Comparison of ENCODE assay signal across 11 cellular contexts in the genomic region with DNA sequence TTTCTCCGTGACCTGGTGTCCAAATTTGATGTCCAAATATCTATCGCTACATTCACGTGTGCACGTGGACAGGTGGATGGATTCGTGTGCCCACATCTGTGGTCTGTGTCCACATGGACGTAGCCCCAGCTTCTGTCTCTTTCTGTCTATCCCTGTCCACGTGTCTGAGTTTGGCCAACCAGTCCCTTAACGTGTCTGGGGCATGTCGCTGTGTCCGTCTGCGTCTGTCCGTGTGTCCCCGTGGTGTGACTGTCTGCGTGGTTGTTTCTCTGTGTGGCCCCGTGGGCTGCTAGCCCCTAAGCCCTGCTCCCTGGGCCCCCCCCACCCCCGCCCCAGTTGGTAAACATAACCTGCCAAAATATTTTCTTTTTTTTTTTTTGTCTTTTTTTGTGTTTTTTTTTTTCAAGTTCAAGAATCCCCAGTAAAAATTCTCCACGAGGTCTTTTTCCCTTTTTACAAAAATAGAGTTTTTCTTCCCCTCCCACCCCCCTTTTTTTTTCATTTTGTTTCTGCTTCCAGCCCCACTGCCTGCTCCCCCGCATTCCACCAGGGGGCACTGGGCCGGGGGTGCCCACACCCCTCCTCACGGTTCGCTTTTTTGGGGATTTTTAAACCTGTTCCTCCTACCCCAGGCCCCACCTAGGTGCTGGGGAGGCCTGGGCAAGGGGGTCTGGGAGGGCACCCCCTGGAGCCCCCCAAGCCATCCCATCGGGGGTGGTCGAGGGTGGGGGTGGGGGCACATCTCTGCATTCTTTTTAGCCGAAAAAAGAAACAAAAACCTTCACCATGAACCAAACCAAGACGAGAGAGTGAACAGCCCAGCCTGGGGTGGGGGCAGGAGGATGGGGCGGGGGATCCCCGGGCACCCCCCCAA. TPM values are rescaled to one million over a fixed set of nuclear protein-coding genes. Genes with fewer than 3 reads are reported as not detected.
DNase-seq lines count a peak whose midpoint lies in the region; ATAC-seq and TF ChIP-seq lines count a peak whose summit lies in the region.
"Had no signal": no experiment of that assay in that cellular context is flagged by ENCODE, and none has a peak within 500 bp of the region (broad histone marks: within the 10 kb centered on the region; RNA-seq: fewer than 3 reads in every experiment).

No MANE protein-coding gene starts in this region.

- WGBS in suprapubic skin: 55% methylated on average over 27 of the region's 27 CpGs
- WGBS in esophagus muscularis mucosa: 65% methylated on average over 22 of the region's 27 CpGs

- BruUV-seq in PC-3 (replicated peaks; lab: Mats Ljungman, UMichigan): no TSS peak

- H3K4me3 ChIP-seq in PC-3 (ENCODE audit: low read length): no peak overlapping the region
- no peak overlapping the region for H3K4me3 ChIP-seq in epithelial cell of proximal tubule (ENCODE audit: low read depth, low read length)
- no peak overlapping the region for H3K4me3 ChIP-seq in suprapubic skin
- no peak overlapping the region for H3K4me3 ChIP-seq in esophagus muscularis mucosa

- CTCF ChIA-PET in PC-3 (lab: Charles Lee): no interaction called here

- no peaks in the 10 kb centered on the region for H3F3A ChIP-seq in PC-3 (ENCODE audit: low read length, unreplicated experiment)

- no peak overlapping the region for H3K27ac Mint-ChIP-seq in activated naive CD8-positive, alpha-beta T cell treated with anti-CD3 and anti-CD28 coated beads, Interleukin-2, amount 50 U/mL, for 24 hours
- H3K27ac Mint-ChIP-seq in activated naive CD8-positive, alpha-beta T cell treated with anti-CD3 and anti-CD28 coated beads for 36 hours: no peak overlapping the region
- no peak overlapping the region for H3K27ac Mint-ChIP-seq in stimulated activated naive CD8-positive, alpha-beta T cell treated with anti-CD3 and anti-CD28 coated beads, Interleukin-15, amount 100 ng/mL, for 72 hours
- H3K27ac Mint-ChIP-seq: activated naive CD4-positive, alpha-beta T cell treated with anti-CD3 and anti-CD28 coated beads, Interleukin-2, amount 50 U/mL, for 24 hours had no signal

- no peak for ATAC-seq in activated naive CD8-positive, alpha-beta T cell treated with anti-CD3 and anti-CD28 coated beads, Interleukin-2, amount 50 U/mL, for 24 hours
- ATAC-seq in PC-3: no peak
- ATAC-seq in stimulated activated naive CD8-positive, alpha-beta T cell treated with anti-CD3 and anti-CD28 coated beads, Interleukin-15, amount 100 ng/mL, for 72 hours: peak; percentile 58

- H3K27me3 ChIP-seq in PC-3 (ENCODE audit: low read length) (no peaks in the 10 kb centered on the region), suprapubic skin (peaks cover 9% of the 10 kb centered on the region), esophagus muscularis mucosa (peaks cover 0 to 34% (median 0%) of the 10 kb centered on the region in 4 donors)

- no peaks in the 10 kb centered on the region for H3K9me3 Mint-ChIP-seq in activated naive CD8-positive, alpha-beta T cell treated with anti-CD3 and anti-CD28 coated beads, Interleukin-2, amount 50 U/mL, for 24 hours
- H3K9me3 Mint-ChIP-seq in activated naive CD8-positive, alpha-beta T cell treated with anti-CD3 and anti-CD28 coated beads for 36 hours: no peaks in the 10 kb centered on the region
- H3K9me3 Mint-ChIP-seq in stimulated activated naive CD8-positive, alpha-beta T cell treated with anti-CD3 and anti-CD28 coated beads, Interleukin-15, amount 100 ng/mL, for 72 hours: no peaks in the 10 kb centered on the region
- H3K9me3 Mint-ChIP-seq: activated naive CD4-positive, alpha-beta T cell treated with anti-CD3 and anti-CD28 coated beads, Interleukin-2, amount 50 U/mL, for 24 hours had no signal

- H3K4me1 ChIP-seq in PC-3 (ENCODE audit: insufficient read depth, low read length) (no peaks in the 10 kb centered on the region), suprapubic skin (no peaks in the 10 kb centered on the region), esophagus muscularis mucosa (peaks cover 0 to 6% (median 0%) of the 10 kb centered on the region in 4 donors)

- H3K4me2 ChIP-seq in PC-3 (ENCODE audit: low read length): no peak overlapping the region

- H3K36me3 ChIP-seq in PC-3 (ENCODE audit: low read depth, low read length) (peaks cover 9% of the 10 kb centered on the region; the same call in 1 of the 2 replicates), suprapubic skin (peaks cover 24% of the 10 kb centered on the region), esophagus muscularis mucosa (peaks cover 17 to 23% (median 19%) of the 10 kb centered on the region in 4 donors)

- peak; percentile 37 for DNase-seq in activated naive CD8-positive, alpha-beta T cell treated with anti-CD3 and anti-CD28 coated beads, Interleukin-2, amount 50 U/mL, for 24 hours
- DNase-seq in activated naive CD8-positive, alpha-beta T cell treated with anti-CD3 and anti-CD28 coated beads for 36 hours: no peak
- DNase-seq in PC-3 (no peak), epithelial cell of proximal tubule (ENCODE audit: low read depth) (no peak), suprapubic skin (ENCODE audit: low spot score in 2 of 2) (no peak), esophagus muscularis mucosa (ENCODE audit: extremely low spot score) (no peak), NCI-H345 treated with DMSO at 0.1 percent for 48 hours (lab: John Stamatoyannopoulos, UW; ENCODE audit: unreplicated experiment) (no peak)
- DNase-seq in stimulated activated naive CD8-positive, alpha-beta T cell treated with anti-CD3 and anti-CD28 coated beads, Interleukin-15, amount 100 ng/mL, for 72 hours: no peak
- DNase-seq: hypothalamus, Right ventricle myocardium superior had no signal

- no peak overlapping the region for H2AFZ ChIP-seq in PC-3 (ENCODE audit: low read length)

- no peak overlapping the region for H3K9ac ChIP-seq in PC-3 (ENCODE audit: low read length)

- no peaks in the 10 kb centered on the region for H3K9me2 ChIP-seq in PC-3 (replicated peaks; ENCODE audit: low read length)

- no peaks in the 10 kb centered on the region for H3K36me3 Mint-ChIP-seq in activated naive CD8-positive, alpha-beta T cell treated with anti-CD3 and anti-CD28 coated beads, Interleukin-2, amount 50 U/mL, for 24 hours (ENCODE audit: low read depth)
- peaks cover 2% of the 10 kb centered on the region for H3K36me3 Mint-ChIP-seq in activated naive CD8-positive, alpha-beta T cell treated with anti-CD3 and anti-CD28 coated beads for 36 hours
- H3K36me3 Mint-ChIP-seq: activated naive CD4-positive, alpha-beta T cell treated with anti-CD3 and anti-CD28 coated beads, Interleukin-2, amount 50 U/mL, for 24 hours had no signal

- no peaks in the 10 kb centered on the region for H4K20me1 ChIP-seq in PC-3 (ENCODE audit: low read length)

- H3K9me3 ChIP-seq in PC-3 (ENCODE audit: low read length) (no peaks in the 10 kb centered on the region), suprapubic skin (no peaks in the 10 kb centered on the region), esophagus muscularis mucosa (no peaks in the 10 kb centered on the region)

- TF ChIP-seq POLR2A in suprapubic skin (IDR thresholded peaks at IDR 0.05) (no peak), esophagus muscularis mucosa (IDR thresholded peaks at IDR 0.05; ENCODE audit: low read depth) (no peak)

- no peaks in the 10 kb centered on the region for H3K79me2 ChIP-seq in PC-3 (ENCODE audit: low read length)

- H3K4me3 Mint-ChIP-seq in activated naive CD8-positive, alpha-beta T cell treated with anti-CD3 and anti-CD28 coated beads, Interleukin-2, amount 50 U/mL, for 24 hours: no peak overlapping the region
- no peak overlapping the region for H3K4me3 Mint-ChIP-seq in activated naive CD8-positive, alpha-beta T cell treated with anti-CD3 and anti-CD28 coated beads for 36 hours
- H3K4me3 Mint-ChIP-seq in stimulated activated naive CD8-positive, alpha-beta T cell treated with anti-CD3 and anti-CD28 coated beads, Interleukin-15, amount 100 ng/mL, for 72 hours: no peak overlapping the region
- H3K4me3 Mint-ChIP-seq: activated naive CD4-positive, alpha-beta T cell treated with anti-CD3 and anti-CD28 coated beads, Interleukin-2, amount 50 U/mL, for 24 hours had no signal

- no peaks in the 10 kb centered on the region for H3K4me1 Mint-ChIP-seq in activated naive CD8-positive, alpha-beta T cell treated with anti-CD3 and anti-CD28 coated beads, Interleukin-2, amount 50 U/mL, for 24 hours
- no peaks in the 10 kb centered on the region for H3K4me1 Mint-ChIP-seq in activated naive CD8-positive, alpha-beta T cell treated with anti-CD3 and anti-CD28 coated beads for 36 hours
- H3K4me1 Mint-ChIP-seq in stimulated activated naive CD8-positive, alpha-beta T cell treated with anti-CD3 and anti-CD28 coated beads, Interleukin-15, amount 100 ng/mL, for 72 hours: no peaks in the 10 kb centered on the region
- H3K4me1 Mint-ChIP-seq: activated naive CD4-positive, alpha-beta T cell treated with anti-CD3 and anti-CD28 coated beads, Interleukin-2, amount 50 U/mL, for 24 hours had no signal

- H3K27me3 Mint-ChIP-seq in activated naive CD8-positive, alpha-beta T cell treated with anti-CD3 and anti-CD28 coated beads, Interleukin-2, amount 50 U/mL, for 24 hours: peaks cover 9% of the 10 kb centered on the region
- peaks cover 14% of the 10 kb centered on the region for H3K27me3 Mint-ChIP-seq in activated naive CD8-positive, alpha-beta T cell treated with anti-CD3 and anti-CD28 coated beads for 36 hours
- peaks cover 28% of the 10 kb centered on the region for H3K27me3 Mint-ChIP-seq in stimulated activated naive CD8-positive, alpha-beta T cell treated with anti-CD3 and anti-CD28 coated beads, Interleukin-15, amount 100 ng/mL, for 72 hours
- H3K27me3 Mint-ChIP-seq: activated naive CD4-positive, alpha-beta T cell treated with anti-CD3 and anti-CD28 coated beads, Interleukin-2, amount 50 U/mL, for 24 hours had no signal

- peak; percentile 62; the same call in 1 of the 2 replicates for TF ChIP-seq CTCF in PC-3 (conservative IDR thresholded peaks at IDR 0.05; ENCODE audit: low read depth, low read length)
- peak; percentile 50 for TF ChIP-seq CTCF in epithelial cell of proximal tubule (conservative IDR thresholded peaks at IDR 0.05; ENCODE audit: low read depth, low read length)
- TF ChIP-seq CTCF in suprapubic skin (IDR thresholded peaks at IDR 0.05): peak in 1 of 2 donors; percentile 18
- TF ChIP-seq CTCF in esophagus muscularis mucosa (IDR thresholded peaks at IDR 0.05): peak in 1 of 3 experiments; percentile 31

- TF ChIP-seq EP300 in suprapubic skin (IDR thresholded peaks at IDR 0.05) (no peak), esophagus muscularis mucosa (IDR thresholded peaks at IDR 0.05) (no peak)

- intact Hi-C loops in PC-3 (cut with micrococcal nuclease) (no loop called here), esophagus muscularis mucosa (cut with DNase I) (no loop called here)

- H3K27ac ChIP-seq in PC-3 (ENCODE audit: low read length) (no peak overlapping the region), suprapubic skin (no peak overlapping the region), esophagus muscularis mucosa (replicated peaks in 1 of 4) (no peak overlapping the region)

- POLR2A ChIA-PET in PC-3 (lab: Charles Lee; ENCODE audit: unreplicated experiment): no interaction called here

RNA-seq across cellular contexts. Expression of a gene that starts 18.3 kb away (rescaled TPM):
- total RNA-seq in activated naive CD8-positive, alpha-beta T cell treated with anti-CD3 and anti-CD28 coated beads for 36 hours: 100 to 1,000 TPM; 212 to 222 TPM
- total RNA-seq in PC-3 (2014; rRNA removed) (222 and 266 TPM in 2 replicates), epithelial cell of proximal tubule (184 and 243 TPM in 2 replicates), suprapubic skin (100 to 1,000 TPM; 119 to 164 (median 124) TPM), esophagus muscularis mucosa (100 to 1,000 TPM in 2 of 4 donors, 10 to 100 TPM in 2; 81.0 to 141 (median 98.7) TPM)

RNA-seq across cellular contexts. Expression of a gene that starts 18.8 kb away (rescaled TPM):
- total RNA-seq in activated naive CD8-positive, alpha-beta T cell treated with anti-CD3 and anti-CD28 coated beads for 36 hours: under 1 TPM; 0.27 to 0.32 TPM
- total RNA-seq in PC-3 (2014; rRNA removed): 0.52 and 3.9 TPM in 2 replicates
- total RNA-seq in epithelial cell of proximal tubule: 0.40 TPM in 1 of 2 replicates, not detected in the other
- 1 to 10 TPM in 1 of 4 donors, under 1 TPM in 2, not detected in 1; 0.23 to 1.0 (median 0.48) TPM for total RNA-seq in suprapubic skin
- under 1 TPM in 2 of 4 donors, not detected in 2; 0.39 to 0.83 TPM for total RNA-seq in esophagus muscularis mucosa

RNA-seq across cellular contexts. Expression of a gene that starts 27.1 kb away (rescaled TPM):
- not detected for total RNA-seq in activated naive CD8-positive, alpha-beta T cell treated with anti-CD3 and anti-CD28 coated beads for 36 hours
- total RNA-seq in PC-3 (2014; rRNA removed) (not detected in 2 replicates), epithelial cell of proximal tubule (not detected in 2 replicates), suprapubic skin (not detected), esophagus muscularis mucosa (under 1 TPM; under 0.01 to 0.69 (median 0.31) TPM)

RNA-seq across cellular contexts. Expression of a gene that starts 34.6 kb away (rescaled TPM):
- not detected for total RNA-seq in activated naive CD8-positive, alpha-beta T cell treated with anti-CD3 and anti-CD28 coated beads for 36 hours
- total RNA-seq in PC-3 (2014; rRNA removed): 23.5 and 24.2 TPM in 2 replicates
- 3.1 and 19.0 TPM in 2 replicates for total RNA-seq in epithelial cell of proximal tubule
- total RNA-seq in suprapubic skin: 1 to 10 TPM; 1.4 to 4.3 (median 3.5) TPM
- total RNA-seq in esophagus muscularis mucosa: 1 to 10 TPM; 1.2 to 7.9 (median 2.0) TPM

RNA-seq across cellular contexts. Expression of a gene that starts 51.9 kb away (rescaled TPM):
- total RNA-seq in activated naive CD8-positive, alpha-beta T cell treated with anti-CD3 and anti-CD28 coated beads for 36 hours: 10 to 100 TPM; 12.9 to 13.1 TPM
- 14.2 and 16.2 TPM in 2 replicates for total RNA-seq in PC-3 (2014; rRNA removed)
- 5.9 and 23.4 TPM in 2 replicates for total RNA-seq in epithelial cell of proximal tubule
- total RNA-seq in suprapubic skin: 10 to 100 TPM; 10.1 to 19.1 (median 11.8) TPM
- total RNA-seq in esophagus muscularis mucosa: 10 to 100 TPM in 1 of 4 donors, 1 to 10 TPM in 3; 9.1 to 13.9 (median 9.4) TPM
